29 cellular contexts compared by ENCODE assay signal in genomic region chr14:70773182-70773862, GRCh38.
"Had no signal": no experiment of that assay in that cellular context is flagged by ENCODE, and none has a peak within 500 bp of the region (broad histone marks: within the 10 kb centered on the region; RNA-seq: fewer than 3 reads in every experiment).

No MANE protein-coding gene starts in this region.

- DNase-seq: activated B cell treated with CpG ODN at 0.5 μM for 24 hours; activated CD4-positive, alpha-beta memory T cell treated with anti-CD3 and anti-CD28 coated beads for 36 hours; activated CD4-positive, alpha-beta T cell treated with anti-CD3 and anti-CD28 coated beads for 1 hour; activated CD4-positive, alpha-beta T cell treated with anti-CD3 and anti-CD28 coated beads, Interleukin-2, amount 10 ng/mL, durations not matched to agents 24 days and 14 days; activated CD8-positive, alpha-beta memory T cell treated with anti-CD3 and anti-CD28 coated beads for 24 hours; activated effector memory CD4-positive, alpha-beta T cell treated with anti-CD3 and anti-CD28 coated beads, Interleukin-2, amount 50 U/mL, for 16 hours; activated naive CD4-positive, alpha-beta T cell treated with Interleukin-2 at 50 U/mL for 16 hours; activated naive CD8-positive, alpha-beta T cell treated with anti-CD3 and anti-CD28 coated beads, Interleukin-2, amount 50 U/mL, for 24 hours; activated T-cell treated with anti-CD3 and anti-CD28 coated beads, Interleukin-2, amount 50 U/mL, for 4 hours; amygdala; NCI-H1092 treated with DMSO at 0.1 percent for 48 hours; NCI-H1417 treated with DMSO at 0.1 percent for 48 hours; NCI-H1694; NCI-H2029 treated with DMSO at 0.1 percent for 48 hours; NCI-H345; NCI-H510A; NCI-H526 treated with DMSO at 0.1 percent for 48 hours; OCI-M1; Right ventricle myocardium superior; RPMI8226; SJCRH30; SK-N-SH had no signal

- H3K27me3 ChIP-seq: SJCRH30 had no signal

- H3K4me3 ChIP-seq: SJCRH30 had no signal

- H3K27me3 Mint-ChIP-seq: activated B cell treated with CpG ODN at 0.5 μM for 24 hours; activated CD4-positive, alpha-beta memory T cell treated with anti-CD3 and anti-CD28 coated beads for 36 hours; activated CD4-positive, alpha-beta T cell treated with anti-CD3 and anti-CD28 coated beads, Interleukin-2, amount 10 ng/mL, durations not matched to agents 24 days and 14 days; activated naive CD8-positive, alpha-beta T cell treated with anti-CD3 and anti-CD28 coated beads, Interleukin-2, amount 50 U/mL, for 24 hours; brain; central memory CD8-positive, alpha-beta T cell had no signal

- H3K36me3 Mint-ChIP-seq: activated CD4-positive, alpha-beta memory T cell treated with anti-CD3 and anti-CD28 coated beads for 36 hours; activated naive CD4-positive, alpha-beta T cell treated with anti-CD3 and anti-CD28 coated beads, Interleukin-2, amount 50 U/mL, for 72 hours had no signal

- FAIRE-seq: astrocyte had no signal

- H3K4me1 Mint-ChIP-seq: activated CD4-positive, alpha-beta T cell treated with anti-CD3 and anti-CD28 coated beads, Interleukin-2, amount 10 ng/mL, durations not matched to agents 24 days and 14 days; central memory CD8-positive, alpha-beta T cell had no signal

- ATAC-seq: activated naive CD4-positive, alpha-beta T cell treated with anti-CD3 and anti-CD28 coated beads, Interleukin-2, amount 50 U/mL, for 72 hours; activated naive CD8-positive, alpha-beta T cell treated with anti-CD3 and anti-CD28 coated beads, Interleukin-2, amount 50 U/mL, for 24 hours; activated T-cell treated with anti-CD3 and anti-CD28 coated beads, Interleukin-2, amount 50 U/mL, for 4 hours; Panc1 had no signal

- H3K36me3 ChIP-seq: SJCRH30 had no signal

- H3K4me3 Mint-ChIP-seq: activated B cell treated with CpG ODN at 0.5 μM for 24 hours; activated CD4-positive, alpha-beta memory T cell treated with anti-CD3 and anti-CD28 coated beads for 36 hours; activated CD4-positive, alpha-beta T cell treated with anti-CD3 and anti-CD28 coated beads, Interleukin-2, amount 10 ng/mL, durations not matched to agents 24 days and 14 days; activated naive CD8-positive, alpha-beta T cell treated with anti-CD3 and anti-CD28 coated beads, Interleukin-2, amount 50 U/mL, for 24 hours; activated T-cell treated with anti-CD3 and anti-CD28 coated beads, Interleukin-2, amount 50 U/mL, for 4 hours; brain; central memory CD8-positive, alpha-beta T cell; T-helper 1 cell treated with Interleukin-12 subunit alpha and Interleukin-12 subunit beta and Interleukin-4 antibody, amounts not matched to agents 30 μg/mL and 1 μg/mL, for 36 hours had no signal

- H3K27ac ChIP-seq: KMS-11, SJCRH30 had no signal

- H3K9me3 ChIP-seq: SJCRH30, SK-N-SH had no signal

- H3K27ac Mint-ChIP-seq: activated B cell treated with CpG ODN at 0.5 μM for 24 hours; activated CD4-positive, alpha-beta memory T cell treated with anti-CD3 and anti-CD28 coated beads for 36 hours; activated CD4-positive, alpha-beta T cell treated with anti-CD3 and anti-CD28 coated beads, Interleukin-2, amount 10 ng/mL, durations not matched to agents 24 days and 14 days; activated naive CD8-positive, alpha-beta T cell treated with anti-CD3 and anti-CD28 coated beads, Interleukin-2, amount 50 U/mL, for 24 hours; brain; T-helper 1 cell treated with Interleukin-12 subunit alpha and Interleukin-12 subunit beta and Interleukin-4 antibody, amounts not matched to agents 30 μg/mL and 1 μg/mL, for 36 hours had no signal

- H3K9me3 Mint-ChIP-seq: activated B cell treated with CpG ODN at 0.5 μM for 24 hours; activated CD4-positive, alpha-beta memory T cell treated with anti-CD3 and anti-CD28 coated beads for 36 hours; activated CD4-positive, alpha-beta T cell treated with anti-CD3 and anti-CD28 coated beads, Interleukin-2, amount 10 ng/mL, durations not matched to agents 24 days and 14 days; activated naive CD4-positive, alpha-beta T cell treated with anti-CD3 and anti-CD28 coated beads, Interleukin-2, amount 50 U/mL, for 72 hours; activated naive CD8-positive, alpha-beta T cell treated with anti-CD3 and anti-CD28 coated beads, Interleukin-2, amount 50 U/mL, for 24 hours; activated T-cell treated with anti-CD3 and anti-CD28 coated beads, Interleukin-2, amount 50 U/mL, for 4 hours; brain; central memory CD8-positive, alpha-beta T cell; T-helper 1 cell treated with Interleukin-12 subunit alpha and Interleukin-12 subunit beta and Interleukin-4 antibody, amounts not matched to agents 30 μg/mL and 1 μg/mL, for 36 hours had no signal

- H3K4me1 ChIP-seq: SJCRH30 had no signal
